Comparison of ENCODE assay signal across 8 cellular contexts in the genomic region with DNA sequence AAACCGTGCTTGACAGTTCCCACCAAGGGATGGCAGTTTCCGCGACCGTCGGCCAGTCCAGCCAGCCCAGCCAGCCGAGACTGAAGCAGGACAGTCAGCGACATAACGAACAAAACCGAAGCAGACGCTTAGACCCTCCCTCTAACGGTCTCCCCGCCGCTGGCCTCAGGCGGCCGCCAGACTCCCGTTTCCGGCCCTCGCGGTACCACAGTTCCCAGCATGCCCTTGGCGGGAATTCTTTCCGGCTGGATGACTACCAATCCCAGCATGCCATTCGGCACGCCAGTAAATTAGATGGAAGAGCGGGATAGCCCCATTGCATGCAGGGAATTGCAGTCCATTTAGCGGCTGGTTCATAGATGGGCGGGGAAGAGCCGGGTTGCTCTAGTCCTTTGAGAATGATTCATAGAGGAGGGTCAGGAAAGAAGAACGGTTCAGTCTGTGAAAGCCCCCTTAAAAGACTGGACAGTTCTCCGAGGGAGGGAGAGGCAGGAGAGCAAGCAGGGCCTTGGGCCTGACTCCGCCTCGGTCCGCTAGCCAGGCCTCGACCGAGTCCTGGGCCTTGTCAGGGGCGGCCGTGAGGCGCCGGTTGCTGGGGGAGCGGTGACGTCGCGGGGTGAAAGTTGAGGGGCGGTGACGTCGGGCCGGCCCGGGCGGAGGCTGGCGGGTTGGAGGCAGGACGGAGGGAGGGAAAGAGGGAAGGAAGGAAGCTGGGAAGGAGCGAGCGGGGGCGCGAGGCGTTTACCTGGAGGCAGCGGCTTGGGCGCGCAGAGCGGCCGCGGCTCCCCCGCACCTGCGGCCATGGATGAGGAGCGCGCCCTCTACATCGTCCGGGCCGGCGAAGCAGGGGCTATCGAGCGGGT. TPM values are rescaled to one million over a fixed set of nuclear protein-coding genes. Genes with fewer than 3 reads are reported as not detected.
DNase-seq lines count a peak whose midpoint lies in the region; TF ChIP-seq lines count a peak whose summit lies in the region.

A gene with protein sequence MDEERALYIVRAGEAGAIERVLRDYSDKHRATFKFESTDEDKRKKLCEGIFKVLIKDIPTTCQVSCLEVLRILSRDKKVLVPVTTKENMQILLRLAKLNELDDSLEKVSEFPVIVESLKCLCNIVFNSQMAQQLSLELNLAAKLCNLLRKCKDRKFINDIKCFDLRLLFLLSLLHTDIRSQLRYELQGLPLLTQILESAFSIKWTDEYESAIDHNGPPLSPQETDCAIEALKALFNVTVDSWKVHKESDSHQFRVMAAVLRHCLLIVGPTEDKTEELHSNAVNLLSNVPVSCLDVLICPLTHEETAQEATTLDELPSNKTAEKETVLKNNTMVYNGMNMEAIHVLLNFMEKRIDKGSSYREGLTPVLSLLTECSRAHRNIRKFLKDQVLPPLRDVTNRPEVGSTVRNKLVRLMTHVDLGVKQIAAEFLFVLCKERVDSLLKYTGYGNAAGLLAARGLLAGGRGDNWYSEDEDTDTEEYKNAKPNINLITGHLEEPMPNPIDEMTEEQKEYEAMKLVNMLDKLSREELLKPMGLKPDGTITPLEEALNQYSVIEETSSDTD (plus strand): TSS at position 738 of the 863 bp plus-strand sequence. CDS start 64 bp downstream, at position 802.

- intact Hi-C loops in stomach (cut with DNase I; ENCODE audit: low total_unique reads) = no loop called here

- H3K9ac ChIP-seq in Loucy (ENCODE audit: low read depth, low read length, poor library complexity, severe bottlenecking) = peak within 1 kb of the TSS; percentile 79
- peak within 1 kb of the TSS; percentile 95 for H3K9ac ChIP-seq in neural cell (ENCODE audit: low read length)

- peak within 1 kb of the TSS; percentile 84 for H3K4me3 ChIP-seq in Loucy (ENCODE audit: low read length, poor library complexity, severe bottlenecking)
- H3K4me3 ChIP-seq in neural cell (ENCODE audit: low read length) = peak within 1 kb of the TSS; percentile 75
- H3K4me3 ChIP-seq in stomach = peak within 1 kb of the TSS; percentile 84 to 92 (median 86)

- H3K4me1 ChIP-seq in Loucy (ENCODE audit: insufficient read depth, low read length, poor library complexity, severe bottlenecking) (peaks cover 30% of the 10 kb centered on the region), stomach (peaks cover 10 to 36% (median 27%) of the 10 kb centered on the region in 4 donors)

- DNase-seq in EH (ENCODE audit: low read depth) (peak; percentile 100), H4 (ENCODE audit: low spot score) (peak; percentile 99), SHP77 treated with DMSO at 0.1 percent for 48 hours (lab: John Stamatoyannopoulos, UW) (peak; percentile 98), activated gamma-delta T cell (lab: John Stamatoyannopoulos, UW) (peak; percentile 57), fibroblast of the conjunctiva (ENCODE audit: low read depth) (peak; percentile 97), stomach (peak; percentile 95)

- peak; percentile 33 for TF ChIP-seq RAD21 in neural cell (conservative IDR thresholded peaks at IDR 0.05)

- TF ChIP-seq POLR2A in stomach (IDR thresholded peaks at IDR 0.05) = peak in 2 of 4 donors; percentile 19 to 35

- H3K9me2 ChIP-seq in Loucy (replicated peaks; ENCODE audit: low read depth, low read length) = no peaks in the 10 kb centered on the region
- no peaks in the 10 kb centered on the region for H3K9me2 ChIP-seq in neural cell (ENCODE audit: insufficient read depth, low read length)

- peak; percentile 58 for TF ChIP-seq EP300 in neural cell (conservative IDR thresholded peaks at IDR 0.05; ENCODE audit: poor library complexity, severe bottlenecking)
- no peak for TF ChIP-seq EP300 in stomach (IDR thresholded peaks at IDR 0.05)

- H3F3A ChIP-seq in Loucy (ENCODE audit: low read depth) = no peaks in the 10 kb centered on the region
- no peaks in the 10 kb centered on the region for H3F3A ChIP-seq in neural cell (ENCODE audit: insufficient read depth, low read length, poor library complexity, severe bottlenecking)

- H3K27ac ChIP-seq in neural cell (ENCODE audit: low read length) = peak within 1 kb of the TSS; percentile 99
- peak within 1 kb of the TSS; percentile 92 to 96 (median 93) for H3K27ac ChIP-seq in stomach

- TF ChIP-seq CTCF in Loucy (conservative IDR thresholded peaks at IDR 0.05; ENCODE audit: low read length) = no peak
- TF ChIP-seq CTCF in neural cell (IDR thresholded peaks at IDR 0.05; ENCODE audit: poor library complexity, severe bottlenecking) = peak; percentile 44
- TF ChIP-seq CTCF in stomach (IDR thresholded peaks at IDR 0.05) = peak in 1 of 7 experiments; percentile 8

- H3K36me3 ChIP-seq in Loucy (ENCODE audit: insufficient read depth, low read length) = no peaks in the 10 kb centered on the region
- no peaks in the 10 kb centered on the region for H3K36me3 ChIP-seq in neural cell (ENCODE audit: insufficient read depth, low read length)
- H3K36me3 ChIP-seq in stomach = no peaks in the 10 kb centered on the region

- peak within 1 kb of the TSS; percentile 87 for H2AFZ ChIP-seq in Loucy (ENCODE audit: low read length)
- peak within 1 kb of the TSS; percentile 96 for H2AFZ ChIP-seq in neural cell (ENCODE audit: low read depth, low read length)

- H4K20me1 ChIP-seq in Loucy (ENCODE audit: insufficient read depth, low read length, poor library complexity, severe bottlenecking) (peaks cover 23% of the 10 kb centered on the region), neural cell (ENCODE audit: insufficient read depth) (no peaks in the 10 kb centered on the region)

- 0 to 1% (median 1%) methylated on average over 57 to 71 of the region's 71 CpGs for WGBS in stomach, 5 donors

- H3K4me2 ChIP-seq in Loucy (ENCODE audit: low read depth, low read length, poor library complexity, severe bottlenecking) (peak within 1 kb of the TSS; percentile 89), neural cell (ENCODE audit: low read length) (peak within 1 kb of the TSS; percentile 62)

- H3K79me2 ChIP-seq in Loucy (ENCODE audit: insufficient read depth, low read length) (peaks cover 46% of the 10 kb centered on the region), neural cell (replicated peaks; ENCODE audit: insufficient read depth, low read length) (peaks cover 32% of the 10 kb centered on the region)

- H3K27me3 ChIP-seq in Loucy (ENCODE audit: insufficient read depth, low read length, poor library complexity, severe bottlenecking) (no peaks in the 10 kb centered on the region), neural cell (ENCODE audit: insufficient read depth, low read depth, low read length) (no peaks in the 10 kb centered on the region), stomach (no peaks in the 10 kb centered on the region)

- H3K9me3 ChIP-seq in Loucy (ENCODE audit: insufficient read depth, low read depth, low read length) (no peaks in the 10 kb centered on the region), neural cell (ENCODE audit: low read length) (no peaks in the 10 kb centered on the region), stomach (no peaks in the 10 kb centered on the region)

TF ChIP-seq in neural cell, 6 proteins besides CTCF, POLR2A, EP300 and RAD21:
- peak; percentile 89 for TF ChIP-seq POLR2AphosphoS5 (IDR thresholded peaks at IDR 0.05)
- TF ChIP-seq SMC3 (conservative IDR thresholded peaks at IDR 0.05; ENCODE audit: poor library complexity) = no peak
- no peak for TF ChIP-seq EZH2 (IDR thresholded peaks at IDR 0.05; ENCODE audit: borderline replicate concordance, insufficient read depth, low read length, poor library complexity, severe bottlenecking)
- TF ChIP-seq TAF1 (IDR thresholded peaks at IDR 0.05; ENCODE audit: low read depth) = peak; percentile 39
- no peak for TF ChIP-seq MXI1 (conservative IDR thresholded peaks at IDR 0.05; ENCODE audit: poor library complexity, severe bottlenecking)
- TF ChIP-seq, protein P1, sequence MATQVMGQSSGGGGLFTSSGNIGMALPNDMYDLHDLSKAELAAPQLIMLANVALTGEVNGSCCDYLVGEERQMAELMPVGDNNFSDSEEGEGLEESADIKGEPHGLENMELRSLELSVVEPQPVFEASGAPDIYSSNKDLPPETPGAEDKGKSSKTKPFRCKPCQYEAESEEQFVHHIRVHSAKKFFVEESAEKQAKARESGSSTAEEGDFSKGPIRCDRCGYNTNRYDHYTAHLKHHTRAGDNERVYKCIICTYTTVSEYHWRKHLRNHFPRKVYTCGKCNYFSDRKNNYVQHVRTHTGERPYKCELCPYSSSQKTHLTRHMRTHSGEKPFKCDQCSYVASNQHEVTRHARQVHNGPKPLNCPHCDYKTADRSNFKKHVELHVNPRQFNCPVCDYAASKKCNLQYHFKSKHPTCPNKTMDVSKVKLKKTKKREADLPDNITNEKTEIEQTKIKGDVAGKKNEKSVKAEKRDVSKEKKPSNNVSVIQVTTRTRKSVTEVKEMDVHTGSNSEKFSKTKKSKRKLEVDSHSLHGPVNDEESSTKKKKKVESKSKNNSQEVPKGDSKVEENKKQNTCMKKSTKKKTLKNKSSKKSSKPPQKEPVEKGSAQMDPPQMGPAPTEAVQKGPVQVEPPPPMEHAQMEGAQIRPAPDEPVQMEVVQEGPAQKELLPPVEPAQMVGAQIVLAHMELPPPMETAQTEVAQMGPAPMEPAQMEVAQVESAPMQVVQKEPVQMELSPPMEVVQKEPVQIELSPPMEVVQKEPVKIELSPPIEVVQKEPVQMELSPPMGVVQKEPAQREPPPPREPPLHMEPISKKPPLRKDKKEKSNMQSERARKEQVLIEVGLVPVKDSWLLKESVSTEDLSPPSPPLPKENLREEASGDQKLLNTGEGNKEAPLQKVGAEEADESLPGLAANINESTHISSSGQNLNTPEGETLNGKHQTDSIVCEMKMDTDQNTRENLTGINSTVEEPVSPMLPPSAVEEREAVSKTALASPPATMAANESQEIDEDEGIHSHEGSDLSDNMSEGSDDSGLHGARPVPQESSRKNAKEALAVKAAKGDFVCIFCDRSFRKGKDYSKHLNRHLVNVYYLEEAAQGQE (IDR thresholded peaks at IDR 0.05; ENCODE audit: borderline replicate concordance) = peak; percentile 84
TF ChIP-seq in neural cell: peak in this region for 3.

RNA-seq across cellular contexts. Expression of the gene that starts here (rescaled TPM):
- total RNA-seq in H4 (2014; rRNA removed; shearing (Covaris generic)) = 8.6 and 9.1 TPM in 2 replicates
- polyA plus RNA-seq in neural cell = 30.0 and 37.6 TPM in 2 replicates
- 59.4 and 64.1 TPM in 2 replicates for polyA minus RNA-seq in neural cell
- 10 to 100 TPM in 3 of 5 donors, 1 to 10 TPM in 2; 2.9 to 71.0 (median 19.8) TPM for total RNA-seq in stomach
- 1 to 10 TPM; 2.2 to 7.5 (median 2.7) TPM for polyA plus RNA-seq in stomach

Comparison
In these comparisons a context has a peak if more than half of its experiments do, and no peak if none do; other contexts are left out.
1. Peak in every context shown above with its lines: DNase-seq, H3K4me3 ChIP-seq and H3K27ac ChIP-seq.